19 cellular contexts compared by ENCODE assay signal in genomic region chr12:92278378-92278828, GRCh38.
DNase-seq lines count a peak whose midpoint lies in the region; ATAC-seq, FAIRE-seq and TF ChIP-seq lines count a peak whose summit lies in the region.
"Had no signal": no experiment of that assay in that cellular context is flagged by ENCODE, and none has a peak within 500 bp of the region (broad histone marks: within the 10 kb centered on the region; RNA-seq: fewer than 3 reads in every experiment).

No MANE protein-coding gene starts in this region.

- H3K9me3 ChIP-seq in K562 (replicated peaks; ENCODE audit: control insufficient read depth, insufficient read depth, low read depth, low read length) (no peaks in the 10 kb centered on the region), keratinocyte (ENCODE audit: control insufficient read depth, low read depth, low read length) (no peaks in the 10 kb centered on the region), thymus (ENCODE audit: control insufficient read depth) (no peaks in the 10 kb centered on the region)
- H3K9me3 ChIP-seq: Peyer's patch had no signal

- H2AFZ ChIP-seq in K562 (ENCODE audit: low read depth, low read length) (peak overlapping the region; percentile 47), keratinocyte (ENCODE audit: control insufficient read depth, low read length) (no peak overlapping the region)

- no peaks in the 10 kb centered on the region for H3K27me3 ChIP-seq in K562 (ENCODE audit: control insufficient read depth in 2 of 2, insufficient read depth in 2 of 2, low read length in 2 of 2)
- H3K27me3 ChIP-seq in keratinocyte (ENCODE audit: control insufficient read depth, extremely low read depth, insufficient read depth, low read length), result no peaks in the 10 kb centered on the region
- H3K27me3 ChIP-seq in thymus (ENCODE audit: control insufficient read depth, insufficient read depth), result no peaks in the 10 kb centered on the region
- H3K27me3 ChIP-seq: Peyer's patch had no signal

- no peak for TF ChIP-seq EP300 in K562 (IDR thresholded peaks at IDR 0.05; ENCODE audit: low read length)

- peak overlapping the region; percentile 61 for H3K27ac Mint-ChIP-seq in activated CD4-positive, alpha-beta T cell treated with anti-CD3 and anti-CD28 coated beads for 36 hours
- H3K27ac Mint-ChIP-seq: memory B cell had no signal

- intact Hi-C loops in activated CD4-positive, alpha-beta T cell treated with anti-CD3 and anti-CD28 coated beads for 36 hours (cut with DNase I, micrococcal nuclease), result no loop called here
- intact Hi-C loops in K562 (cut with micrococcal nuclease), result no loop called here

- H3K79me2 ChIP-seq in K562 (ENCODE audit: control insufficient read depth, insufficient read depth, low read length) (no peaks in the 10 kb centered on the region), keratinocyte (ENCODE audit: control insufficient read depth, insufficient read depth, low read length) (no peaks in the 10 kb centered on the region)

- H3K36me3 Mint-ChIP-seq in activated CD4-positive, alpha-beta T cell treated with anti-CD3 and anti-CD28 coated beads for 36 hours (ENCODE audit: low read depth), result no peaks in the 10 kb centered on the region
- H3K36me3 Mint-ChIP-seq: memory B cell had no signal

- 8% methylated on average over 2 of the region's 2 CpGs for WGBS in K562 (ENCODE audit: insufficient coverage, low coverage, missing lambda C conversion rate)
- WGBS in thymus, result 94% methylated on average over 2 of the region's 2 CpGs

- POLR2A ChIA-PET in activated CD4-positive, alpha-beta T cell treated with anti-CD3 and anti-CD28 coated beads for 36 hours (lab: Charles Lee), result interaction anchor here (1.9 kb wide), 1 partner anchor 133 kb away, joined by 5 read pairs; the partner anchor contains the start of gene BTG1
- POLR2A ChIA-PET in K562 (lab: Yijun Ruan, JAX), result interaction anchor here (0.7 to 1.0 kb wide), 3 partner anchors 11 to 266 kb away, joined by 3 to 7 read pairs (median 3); no protein-coding TSS in a partner anchor

- no peaks in the 10 kb centered on the region for H4K20me1 ChIP-seq in K562 (replicated peaks; ENCODE audit: control insufficient read depth, insufficient read depth, low read length)
- H4K20me1 ChIP-seq in keratinocyte (ENCODE audit: control insufficient read depth, extremely low read depth, insufficient read depth, low read length), result no peaks in the 10 kb centered on the region

- H3K9me3 Mint-ChIP-seq in activated CD4-positive, alpha-beta T cell treated with anti-CD3 and anti-CD28 coated beads for 36 hours (ENCODE audit: low read depth), result no peaks in the 10 kb centered on the region
- H3K9me3 Mint-ChIP-seq: memory B cell had no signal

- H3K4me3 Mint-ChIP-seq in activated CD4-positive, alpha-beta T cell treated with anti-CD3 and anti-CD28 coated beads for 36 hours, result no peak overlapping the region
- H3K4me3 Mint-ChIP-seq: memory B cell had no signal

- no peaks in the 10 kb centered on the region for H3K27me3 Mint-ChIP-seq in activated CD4-positive, alpha-beta T cell treated with anti-CD3 and anti-CD28 coated beads for 36 hours
- H3K27me3 Mint-ChIP-seq: memory B cell had no signal

- DNase-seq in activated CD4-positive, alpha-beta T cell treated with anti-CD3 and anti-CD28 coated beads for 36 hours, result no peak
- no peak for DNase-seq in activated CD4-positive, alpha-beta T cell treated with anti-CD3 and anti-CD28 coated beads, Interleukin-2, amount 50 U/mL, for 48 hours
- DNase-seq in K562 (ENCODE audit: extremely low read depth in 1 of 4, low spot score in 3 of 4), result no peak
- no peak for DNase-seq in keratinocyte (ENCODE audit: low read depth, low spot score)
- DNase-seq in NCI-H446 treated with DMSO at 0.1 percent for 48 hours (lab: John Stamatoyannopoulos, UW), result no peak
- no peak for DNase-seq in stimulated activated CD4-positive, alpha-beta T cell treated with anti-CD3 and anti-CD28 coated beads, Interleukin-15, amount 100 ng/mL, for 24 hours
- no peak for DNase-seq in activated CD8-positive, alpha-beta memory T cell treated with anti-CD3 and anti-CD28 coated beads, Interleukin-2, amount 50 U/mL, for 4 hours
- DNase-seq: 8988T, anterior cingulate cortex, foreskin fibroblast, GF-D8, NCI-H1694, NCI-H69, occipital lobe, Peyer's patch, trophoblast cell had no signal

- no peaks in the 10 kb centered on the region for H3K9me1 ChIP-seq in K562 (ENCODE audit: control insufficient read depth, insufficient read depth, low read length)
- no peaks in the 10 kb centered on the region for H3K9me1 ChIP-seq in keratinocyte (ENCODE audit: control insufficient read depth, extremely low read depth, insufficient read depth, low read length)

- FAIRE-seq in K562 (lab: Jason Lieb, UNC), result no peak
- peak; percentile 48 for FAIRE-seq in keratinocyte (lab: Jason Lieb, UNC)
- FAIRE-seq: GM19239 had no signal

- peaks cover 11% of the 10 kb centered on the region for H3K4me1 Mint-ChIP-seq in activated CD4-positive, alpha-beta T cell treated with anti-CD3 and anti-CD28 coated beads for 36 hours

- H3K9ac ChIP-seq in K562 (ENCODE audit: insufficient read depth in 1 of 2, low read depth in 2 of 2, low read length in 2 of 2) (no peak overlapping the region), keratinocyte (ENCODE audit: control insufficient read depth, extremely low read depth, insufficient read depth, low read length) (no peak overlapping the region)

- no peak overlapping the region for H3K4me2 ChIP-seq in K562 (ENCODE audit: insufficient read depth, low read length)
- no peak overlapping the region for H3K4me2 ChIP-seq in keratinocyte (ENCODE audit: control insufficient read depth, extremely low read depth, insufficient read depth, low read depth, low read length)

- H3K27ac ChIP-seq in K562 (ENCODE audit: extremely low read depth, low read depth, low read length) (no peak overlapping the region), keratinocyte (ENCODE audit: control insufficient read depth, insufficient read depth, low read length) (no peak overlapping the region), thymus (ENCODE audit: low read depth) (peak overlapping the region; percentile 13)

- no peak for ATAC-seq in activated CD4-positive, alpha-beta T cell treated with anti-CD3 and anti-CD28 coated beads for 36 hours
- ATAC-seq in K562, result no peak

- TF ChIP-seq CTCF in K562 (IDR thresholded peaks at IDR 0.05 in 2 of 3, conservative IDR thresholded peaks at IDR 0.05 in 1 of 3; ENCODE audit: insufficient read depth in 2 of 3, low read depth in 1 of 3, low read length in 3 of 3) (no peak), keratinocyte (optimal IDR thresholded peaks at IDR 0.05 in 1 of 3, IDR thresholded peaks at IDR 0.05 in 1 of 3, conservative IDR thresholded peaks at IDR 0.05 in 1 of 3; ENCODE audit: extremely low read depth in 1 of 3, insufficient read depth in 2 of 3, low read length in 3 of 3) (no peak)

- CTCF ChIA-PET in activated CD4-positive, alpha-beta T cell treated with anti-CD3 and anti-CD28 coated beads for 36 hours (lab: Charles Lee), result no interaction called here
- CTCF ChIA-PET in K562 (lab: Yijun Ruan, JAX; ENCODE audit: low intra/inter-chr PET ratio), result no interaction called here

- H3K36me3 ChIP-seq in K562 (ENCODE audit: control insufficient read depth, insufficient read depth, low read length), result no peaks in the 10 kb centered on the region
- no peaks in the 10 kb centered on the region for H3K36me3 ChIP-seq in keratinocyte (ENCODE audit: control insufficient read depth in 2 of 2, extremely low read depth in 1 of 2, insufficient read depth in 2 of 2, low read length in 2 of 2)
- H3K36me3 ChIP-seq in thymus (ENCODE audit: control insufficient read depth, insufficient read depth), result no peaks in the 10 kb centered on the region
- H3K36me3 ChIP-seq: Peyer's patch had no signal

- dilution Hi-C loops in keratinocyte (cut with MboI; ENCODE audit: extremely low pct_ligation_motif_present, low sequenced_read_pairs), result no loop called here

- no TSS peak for BruUV-seq in K562 (replicated peaks; lab: Mats Ljungman, UMichigan)

- H3K4me1 ChIP-seq in K562 (replicated peaks in 1 of 2; ENCODE audit: control insufficient read depth in 2 of 2, insufficient read depth in 2 of 2, low read length in 2 of 2) (peaks cover 0 to 8% of the 10 kb centered on the region in 2 experiments; a peak in 3 of 5 replicates), keratinocyte (ENCODE audit: control insufficient read depth, extremely low read depth, insufficient read depth, low read length) (no peaks in the 10 kb centered on the region), thymus (ENCODE audit: control insufficient read depth, insufficient read depth, low read length) (no peaks in the 10 kb centered on the region)
- H3K4me1 ChIP-seq: Peyer's patch had no signal

- H3K4me3 ChIP-seq in K562 (no peak overlapping the region), keratinocyte (ENCODE audit: control insufficient read depth in 2 of 3, extremely low read depth in 1 of 3, insufficient read depth in 2 of 3, low read depth in 1 of 3, low read length in 3 of 3) (no peak overlapping the region), thymus (ENCODE audit: low read length) (no peak overlapping the region)

- no peak for TF ChIP-seq POLR2A in K562 (conservative IDR thresholded peaks at IDR 0.05)

- in situ Hi-C loops in K562 (cut with MboI), result no loop called here

- no peak for TF ChIP-seq RAD21 in K562 (CRISPR knock-in tag; conservative IDR thresholded peaks at IDR 0.05 in 1 of 2, IDR thresholded peaks at IDR 0.05 in 1 of 2)
